ENCODE assay signal across 1 cellular context in genomic region chr14:73491977-73492552, GRCh38.
TF ChIP-seq lines count a peak whose summit lies in the region.

No MANE protein-coding gene starts in this region.

TF ChIP-seq in HepG2, 621 proteins besides CTCF, POLR2A, EP300 and RAD21:
- TF ChIP-seq NRL (CRISPR knock-in tag; IDR thresholded peaks at IDR 0.05; ENCODE audit: borderline replicate concordance), result peak; percentile 11; the same call in 1 of the 2 replicates
- 0 out of 2 replicates have a peak, but pooled peaks have one; percentile 42 for TF ChIP-seq THAP9 (CRISPR knock-in tag; IDR thresholded peaks at IDR 0.05; ENCODE audit: borderline replicate concordance)
- 0 out of 2 replicates have a peak, but pooled peaks have one; percentile 24 for TF ChIP-seq ZBTB38 (CRISPR knock-in tag; IDR thresholded peaks at IDR 0.05)
- 0 out of 2 replicates have a peak, but pooled peaks have one; percentile 10 for TF ChIP-seq POGZ (CRISPR knock-in tag; IDR thresholded peaks at IDR 0.05)
- peak; percentile 31; the same call in 1 of the 2 replicates for TF ChIP-seq ZC3H13 (CRISPR knock-in tag; IDR thresholded peaks at IDR 0.05)
- TF ChIP-seq, protein P1, sequence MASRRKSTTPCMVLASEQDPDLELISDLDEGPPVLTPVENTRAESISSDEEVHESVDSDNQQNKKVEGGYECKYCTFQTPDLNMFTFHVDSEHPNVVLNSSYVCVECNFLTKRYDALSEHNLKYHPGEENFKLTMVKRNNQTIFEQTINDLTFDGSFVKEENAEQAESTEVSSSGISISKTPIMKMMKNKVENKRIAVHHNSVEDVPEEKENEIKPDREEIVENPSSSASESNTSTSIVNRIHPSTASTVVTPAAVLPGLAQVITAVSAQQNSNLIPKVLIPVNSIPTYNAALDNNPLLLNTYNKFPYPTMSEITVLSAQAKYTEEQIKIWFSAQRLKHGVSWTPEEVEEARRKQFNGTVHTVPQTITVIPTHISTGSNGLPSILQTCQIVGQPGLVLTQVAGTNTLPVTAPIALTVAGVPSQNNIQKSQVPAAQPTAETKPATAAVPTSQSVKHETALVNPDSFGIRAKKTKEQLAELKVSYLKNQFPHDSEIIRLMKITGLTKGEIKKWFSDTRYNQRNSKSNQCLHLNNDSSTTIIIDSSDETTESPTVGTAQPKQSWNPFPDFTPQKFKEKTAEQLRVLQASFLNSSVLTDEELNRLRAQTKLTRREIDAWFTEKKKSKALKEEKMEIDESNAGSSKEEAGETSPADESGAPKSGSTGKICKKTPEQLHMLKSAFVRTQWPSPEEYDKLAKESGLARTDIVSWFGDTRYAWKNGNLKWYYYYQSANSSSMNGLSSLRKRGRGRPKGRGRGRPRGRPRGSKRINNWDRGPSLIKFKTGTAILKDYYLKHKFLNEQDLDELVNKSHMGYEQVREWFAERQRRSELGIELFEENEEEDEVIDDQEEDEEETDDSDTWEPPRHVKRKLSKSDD (CRISPR knock-in tag; IDR thresholded peaks at IDR 0.05; ENCODE audit: low read depth), result no peak
- no peak for TF ChIP-seq ZNF713 (CRISPR knock-in tag; IDR thresholded peaks at IDR 0.05)
- 0 out of 2 replicates have a peak, but pooled peaks have one; percentile 38 for TF ChIP-seq MZF1 (CRISPR knock-in tag; IDR thresholded peaks at IDR 0.05; ENCODE audit: borderline replicate concordance)
- peak; percentile 5 for TF ChIP-seq ZNF687 (CRISPR knock-in tag; IDR thresholded peaks at IDR 0.05)
- no peak for TF ChIP-seq CREB1 (IDR thresholded peaks at IDR 0.05)
- no peak for TF ChIP-seq CREB1 (CRISPR knock-in tag; IDR thresholded peaks at IDR 0.05)
- no peak for TF ChIP-seq JUN (CRISPR knock-in tag; IDR thresholded peaks at IDR 0.05)
- TF ChIP-seq, protein P2, sequence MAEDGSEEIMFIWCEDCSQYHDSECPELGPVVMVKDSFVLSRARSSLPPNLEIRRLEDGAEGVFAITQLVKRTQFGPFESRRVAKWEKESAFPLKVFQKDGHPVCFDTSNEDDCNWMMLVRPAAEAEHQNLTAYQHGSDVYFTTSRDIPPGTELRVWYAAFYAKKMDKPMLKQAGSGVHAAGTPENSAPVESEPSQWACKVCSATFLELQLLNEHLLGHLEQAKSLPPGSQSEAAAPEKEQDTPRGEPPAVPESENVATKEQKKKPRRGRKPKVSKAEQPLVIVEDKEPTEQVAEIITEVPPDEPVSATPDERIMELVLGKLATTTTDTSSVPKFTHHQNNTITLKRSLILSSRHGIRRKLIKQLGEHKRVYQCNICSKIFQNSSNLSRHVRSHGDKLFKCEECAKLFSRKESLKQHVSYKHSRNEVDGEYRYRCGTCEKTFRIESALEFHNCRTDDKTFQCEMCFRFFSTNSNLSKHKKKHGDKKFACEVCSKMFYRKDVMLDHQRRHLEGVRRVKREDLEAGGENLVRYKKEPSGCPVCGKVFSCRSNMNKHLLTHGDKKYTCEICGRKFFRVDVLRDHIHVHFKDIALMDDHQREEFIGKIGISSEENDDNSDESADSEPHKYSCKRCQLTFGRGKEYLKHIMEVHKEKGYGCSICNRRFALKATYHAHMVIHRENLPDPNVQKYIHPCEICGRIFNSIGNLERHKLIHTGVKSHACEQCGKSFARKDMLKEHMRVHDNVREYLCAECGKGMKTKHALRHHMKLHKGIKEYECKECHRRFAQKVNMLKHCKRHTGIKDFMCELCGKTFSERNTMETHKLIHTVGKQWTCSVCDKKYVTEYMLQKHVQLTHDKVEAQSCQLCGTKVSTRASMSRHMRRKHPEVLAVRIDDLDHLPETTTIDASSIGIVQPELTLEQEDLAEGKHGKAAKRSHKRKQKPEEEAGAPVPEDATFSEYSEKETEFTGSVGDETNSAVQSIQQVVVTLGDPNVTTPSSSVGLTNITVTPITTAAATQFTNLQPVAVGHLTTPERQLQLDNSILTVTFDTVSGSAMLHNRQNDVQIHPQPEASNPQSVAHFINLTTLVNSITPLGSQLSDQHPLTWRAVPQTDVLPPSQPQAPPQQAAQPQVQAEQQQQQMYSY (CRISPR knock-in tag; IDR thresholded peaks at IDR 0.05), result 0 out of 2 replicates have a peak, but pooled peaks have one; percentile 1
- TF ChIP-seq ZNF350 (CRISPR knock-in tag; IDR thresholded peaks at IDR 0.05; ENCODE audit: borderline replicate concordance, low read depth), result 0 out of 2 replicates have a peak, but pooled peaks have one; percentile 38
- TF ChIP-seq BORCS8-MEF2B (CRISPR knock-in tag; IDR thresholded peaks at IDR 0.05), result no peak
- 0 out of 2 replicates have a peak, but pooled peaks have one; percentile 7 for TF ChIP-seq ZNF619 (CRISPR knock-in tag; IDR thresholded peaks at IDR 0.05)
TF ChIP-seq in HepG2: peak in this region for 10.
